8 cellular contexts compared by ENCODE assay signal in genomic region chr14:73713804-73714655, GRCh38. TPM values are rescaled to one million over a fixed set of nuclear protein-coding genes. Genes with fewer than 3 reads are reported as not detected.
DNase-seq lines count a peak whose midpoint lies in the region; ATAC-seq and TF ChIP-seq lines count a peak whose summit lies in the region.

PNMA1 (minus strand) TSS chr14:73714384; CDS start chr14:73713639, 745 bp downstream.

- H3K9me3 ChIP-seq in left ventricle myocardium inferior (replicated peaks) (no peaks in the 10 kb centered on the region), psoas muscle (no peaks in the 10 kb centered on the region)

- H3K36me3 ChIP-seq in left ventricle myocardium inferior (peaks cover 36% of the 10 kb centered on the region), psoas muscle (ENCODE audit: insufficient read depth in 1 of 2, low read depth in 1 of 2) (peaks cover 4 to 38% of the 10 kb centered on the region in 2 donors)

- H3K4me1 ChIP-seq in left ventricle myocardium inferior, result peaks cover 59% of the 10 kb centered on the region
- H3K4me1 ChIP-seq in psoas muscle, result peaks cover 22% of the 10 kb centered on the region

- peak; percentile 2 for TF ChIP-seq CTCF in GM13976 (IDR thresholded peaks at IDR 0.05; ENCODE audit: borderline replicate concordance, control extremely low read depth, extremely low read depth, insufficient read depth, missing control alignments)
- TF ChIP-seq CTCF in left ventricle myocardium inferior (IDR thresholded peaks at IDR 0.05; ENCODE audit: borderline replicate concordance), result no peak
- no peak for TF ChIP-seq CTCF in psoas muscle (IDR thresholded peaks at IDR 0.05)

- intact Hi-C loops in left ventricle myocardium inferior (cut with micrococcal nuclease), result no loop called here
- intact Hi-C loops in psoas muscle (cut with DNase I), result loop anchor here in 1 of 2 donors (5.0 kb wide), 1 partner anchor 72 kb away; the partner anchor contains the start of gene DNAL1

- H3K27me3 ChIP-seq in left ventricle myocardium inferior (ENCODE audit: low read depth) (no peaks in the 10 kb centered on the region), psoas muscle (ENCODE audit: insufficient read depth in 3 of 3, low read length in 2 of 3) (no peaks in the 10 kb centered on the region)

- peak; percentile 97 for DNase-seq in GM13976 (ENCODE audit: low spot score)
- DNase-seq in NCI-H1694 (lab: John Stamatoyannopoulos, UW), result peak; percentile 59
- peak; percentile 77 to 90 (median 81) for DNase-seq in T-helper 2 cell
- DNase-seq in amygdala (lab: John Stamatoyannopoulos, UW), result peak in 55 of 56 donors; percentile 41 to 93 (median 79)
- DNase-seq in left ventricle myocardium inferior, result peak; percentile 89
- DNase-seq in psoas muscle, result peak; percentile 88 to 91
- peak; percentile 84 for DNase-seq in ureter (ENCODE audit: low spot score)

- in situ Hi-C loops in GM13976 (cut with MboI; ENCODE audit: low sequenced_read_pairs, unreplicated experiment), result no loop called here

- H3K27ac ChIP-seq in left ventricle myocardium inferior (replicated peaks) (peak within 1 kb of the TSS; percentile 89), psoas muscle (peak within 1 kb of the TSS; percentile 85)

- peak; percentile 56 for ATAC-seq in HG02870 (IDR thresholded peaks at IDR 0.05; ENCODE audit: unreplicated experiment)
- peak; percentile 87 to 91 (median 89) for ATAC-seq in psoas muscle

- H3K4me3 ChIP-seq in left ventricle myocardium inferior (peak within 1 kb of the TSS; percentile 82), psoas muscle (peak within 1 kb of the TSS; percentile 79)

- WGBS in psoas muscle, 3 donors, result 1% methylated on average over 81 to 113 of the region's 113 CpGs

RNA-seq across cellular contexts. Expression of gene PNMA1, which starts in this region (rescaled TPM):
- 19.2 TPM for total RNA-seq in left ventricle myocardium inferior
- 10 to 100 TPM in 3 of 4 donors, 1 to 10 TPM in 1; 9.3 to 27.0 (median 17.0) TPM for total RNA-seq in psoas muscle
- 10 to 100 TPM; 11.0 to 28.8 (median 19.6) TPM for polyA plus RNA-seq in psoas muscle
- total RNA-seq in ureter, result 33.8 TPM

Comparison
In these comparisons a context has a peak if more than half of its experiments do, and no peak if none do; other contexts are left out.
1. Peak in every context shown above with its lines: DNase-seq, ATAC-seq, H3K4me3 ChIP-seq and H3K27ac ChIP-seq.